Comparison of ENCODE assay signal across 25 cellular contexts in the genomic region with DNA sequence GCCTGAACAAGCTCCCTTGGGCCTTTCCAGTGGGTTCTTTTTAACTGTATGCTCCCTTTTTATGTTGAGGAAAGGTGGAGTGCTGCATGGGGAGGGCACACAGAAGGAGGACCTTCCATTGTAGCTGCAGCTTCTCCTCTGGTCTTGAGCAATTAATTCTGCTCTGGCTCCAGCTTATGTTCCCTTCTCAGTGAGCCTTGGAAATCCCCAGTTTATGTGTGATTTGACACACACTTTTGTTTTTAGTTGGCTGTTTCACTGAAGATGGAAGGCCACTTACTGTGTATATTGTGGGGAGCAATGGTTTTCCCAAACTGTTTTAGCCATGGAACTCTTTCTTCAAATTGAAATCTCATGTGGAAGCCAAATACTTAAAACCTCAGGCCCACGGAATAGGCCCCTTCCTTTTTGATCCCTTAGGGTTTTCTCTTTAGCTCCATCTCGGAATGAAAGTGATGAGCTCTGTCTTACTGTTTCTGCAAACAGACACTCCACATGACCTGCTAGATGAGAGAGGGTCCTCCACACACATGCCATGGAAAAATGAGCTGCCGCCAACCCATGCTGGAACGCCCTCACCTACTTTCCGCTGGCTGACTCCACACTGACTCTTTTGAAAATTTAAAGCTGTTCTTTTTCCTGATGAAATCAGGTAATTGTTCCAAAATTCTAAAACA.
A peak's percentile ranks its signal among the peaks of the same experiment; 100 is the strongest.
DNase-seq lines count a peak whose midpoint lies in the region; ATAC-seq and TF ChIP-seq lines count a peak whose summit lies in the region.
"Had no signal": no experiment of that assay in that cellular context is flagged by ENCODE, and none has a peak within 500 bp of the region (broad histone marks: within the 10 kb centered on the region; RNA-seq: fewer than 3 reads in every experiment).

No MANE protein-coding gene starts in this region.

- CTCF ChIA-PET in activated CD4-positive, alpha-beta memory T cell treated with anti-CD3 and anti-CD28 coated beads, Interleukin-2, amount 10 ng/mL, durations not matched to agents 7 days and 5 days (lab: Charles Lee), result no interaction called here

- no peak overlapping the region for H4K91ac ChIP-seq in neuronal stem cell (ENCODE audit: low read depth, low read length, poor library complexity)

- H2AFZ ChIP-seq in OCI-LY3 (ENCODE audit: low read depth, low read length), result no peak overlapping the region
- no peak overlapping the region for H2AFZ ChIP-seq in neuronal stem cell (ENCODE audit: low read length)
- H2AFZ ChIP-seq: GM23248, neural progenitor cell had no signal

- ATAC-seq in GM18868 (IDR thresholded peaks at IDR 0.05; ENCODE audit: unreplicated experiment) (peak; percentile 58), HG02642 (IDR thresholded peaks at IDR 0.05; ENCODE audit: poor library complexity, unreplicated experiment) (peak; percentile 74), GM21528 (IDR thresholded peaks at IDR 0.05; ENCODE audit: low FRiP score, unreplicated experiment) (no peak)

- H3K79me2 ChIP-seq in OCI-LY3 (ENCODE audit: low read length), result no peaks in the 10 kb centered on the region

- no peaks in the 10 kb centered on the region for H3K9me3 ChIP-seq in OCI-LY3 (ENCODE audit: insufficient read depth, low read length)
- no peaks in the 10 kb centered on the region for H3K9me3 ChIP-seq in neuronal stem cell (replicated peaks in 1 of 2; ENCODE audit: control insufficient read depth in 2 of 2, insufficient read depth in 1 of 2, low read depth in 1 of 2, low read length in 2 of 2)
- H3K9me3 ChIP-seq: adrenal gland, tibial nerve had no signal

- H3K4me1 ChIP-seq in OCI-LY3 (ENCODE audit: low read length) (peaks cover 22% of the 10 kb centered on the region), neuronal stem cell (ENCODE audit: control insufficient read depth in 2 of 2, insufficient read depth in 1 of 2, low read depth in 1 of 2, low read length in 2 of 2) (peaks cover 0 to 2% of the 10 kb centered on the region in 2 donors)
- H3K4me1 ChIP-seq: adrenal gland, neural progenitor cell had no signal

- DNase-seq in GM06990 (ENCODE audit: extremely low read depth, insufficient read length) (peak; percentile 16), neuronal stem cell (ENCODE audit: low spot score) (no peak)
- no peak for DNase-seq in stimulated activated CD8-positive, alpha-beta memory T cell treated with anti-CD3 and anti-CD28 coated beads, Interleukin-4, amount 100 ng/mL, for 48 hours
- no peak for DNase-seq in activated CD4-positive, alpha-beta memory T cell treated with anti-CD3 and anti-CD28 coated beads, Interleukin-2, amount 10 ng/mL, durations not matched to agents 7 days and 5 days
- DNase-seq: adrenal gland; DMS 273 treated with DMSO at 0.1 percent for 48 hours; dorsolateral prefrontal cortex; GM23248; Kasumi-1; midbrain; NCI-H1105; NCI-H526 treated with DMSO at 0.1 percent for 48 hours; OCI-M1; SIG-M5; stimulated activated CD4-positive, alpha-beta T cell treated with anti-CD3 and anti-CD28 coated beads, Interleukin-15, amount 100 ng/mL, for 24 hours; stimulated activated naive CD4-positive, alpha-beta T cell had no signal

- no peak overlapping the region for H3K27ac Mint-ChIP-seq in activated CD4-positive, alpha-beta memory T cell treated with anti-CD3 and anti-CD28 coated beads, Interleukin-2, amount 10 ng/mL, durations not matched to agents 7 days and 5 days
- H3K27ac Mint-ChIP-seq: activated T-helper 2 cell treated with anti-CD3 and anti-CD28 coated beads, Interferon-gamma antibody, Interleukin-2, Interleukin-4, amounts not matched to agents 10 μg/mL and 5 μg/mL and 100 μg/mL, durations not matched to agents 14 hours and 24 hours and 36 hours; CD14-positive monocyte had no signal

- no peak overlapping the region for H2BK120ac ChIP-seq in neuronal stem cell (ENCODE audit: low read depth, low read length)

- no peaks in the 10 kb centered on the region for H3K4me1 Mint-ChIP-seq in activated CD4-positive, alpha-beta memory T cell treated with anti-CD3 and anti-CD28 coated beads, Interleukin-2, amount 10 ng/mL, durations not matched to agents 7 days and 5 days
- H3K4me1 Mint-ChIP-seq: CD14-positive monocyte, neural progenitor cell had no signal

- H3K36me3 ChIP-seq in GM06990 (ENCODE audit: control insufficient read depth, insufficient read depth, low read length) (no peaks in the 10 kb centered on the region), OCI-LY3 (replicated peaks; ENCODE audit: low read depth, low read length) (no peaks in the 10 kb centered on the region), neuronal stem cell (replicated peaks in 1 of 2; ENCODE audit: control insufficient read depth in 2 of 2, insufficient read depth in 2 of 2, low read length in 2 of 2) (no peaks in the 10 kb centered on the region)
- H3K36me3 ChIP-seq: adrenal gland, neural progenitor cell, tibial nerve had no signal

- H2BK12ac ChIP-seq in neuronal stem cell (ENCODE audit: low read length), result no peak overlapping the region

- peak overlapping the region; percentile 56 for H3K4me2 ChIP-seq in OCI-LY3 (ENCODE audit: low read length)
- H3K4me2 ChIP-seq in neuronal stem cell (ENCODE audit: insufficient read depth, low read length, poor library complexity, severe bottlenecking), result no peak overlapping the region
- H3K4me2 ChIP-seq: neural progenitor cell had no signal

- H3K23ac ChIP-seq in neuronal stem cell (ENCODE audit: low read depth, low read length, poor library complexity), result no peak overlapping the region

- no CpG with 5 or more reads among the region's 5 CpGs for WGBS in neuronal stem cell (ENCODE audit: extremely low coverage in 2 of 2, insufficient read length in 2 of 2, insufficient replicate concordance in 1 of 2), 2 donors

- POLR2A ChIA-PET in activated CD4-positive, alpha-beta memory T cell treated with anti-CD3 and anti-CD28 coated beads, Interleukin-2, amount 10 ng/mL, durations not matched to agents 7 days and 5 days (lab: Charles Lee), result no interaction called here

- H3K79me1 ChIP-seq in neuronal stem cell (ENCODE audit: low read depth, low read length), result no peaks in the 10 kb centered on the region

- H3K9me3 Mint-ChIP-seq in activated CD4-positive, alpha-beta memory T cell treated with anti-CD3 and anti-CD28 coated beads, Interleukin-2, amount 10 ng/mL, durations not matched to agents 7 days and 5 days, result no peaks in the 10 kb centered on the region
- H3K9me3 Mint-ChIP-seq: activated T-helper 2 cell treated with anti-CD3 and anti-CD28 coated beads, Interferon-gamma antibody, Interleukin-2, Interleukin-4, amounts not matched to agents 10 μg/mL and 5 μg/mL and 100 μg/mL, durations not matched to agents 14 hours and 24 hours and 36 hours; T-helper 1 cell treated with Interleukin-12 subunit alpha and Interleukin-12 subunit beta and Interleukin-4 antibody, amounts not matched to agents 30 μg/mL and 1 μg/mL, for 36 hours had no signal

- no peak overlapping the region for H2BK15ac ChIP-seq in neuronal stem cell (ENCODE audit: low read length)

- no peaks in the 10 kb centered on the region for H3K36me3 Mint-ChIP-seq in activated CD4-positive, alpha-beta memory T cell treated with anti-CD3 and anti-CD28 coated beads, Interleukin-2, amount 10 ng/mL, durations not matched to agents 7 days and 5 days (ENCODE audit: low read depth)
- H3K36me3 Mint-ChIP-seq: CD14-positive monocyte, neural progenitor cell had no signal

- no peak overlapping the region; the same call in 1 of the 2 replicates for H3K9ac ChIP-seq in OCI-LY3 (ENCODE audit: low read length)
- H3K9ac ChIP-seq in neuronal stem cell (ENCODE audit: low read depth, low read length, poor library complexity), result no peak overlapping the region
- H3K9ac ChIP-seq: GM23248, neural progenitor cell had no signal

- H3K27me3 ChIP-seq in GM06990 (replicated peaks; ENCODE audit: control insufficient read depth, insufficient read depth, low read length), result no peaks in the 10 kb centered on the region
- H3K27me3 ChIP-seq in OCI-LY3 (ENCODE audit: low read depth, low read length), result peaks cover 11% of the 10 kb centered on the region; the same call in 1 of the 2 replicates
- peaks cover 0 to 4% (median 0%) of the 10 kb centered on the region in 3 experiments for H3K27me3 ChIP-seq in neuronal stem cell (ENCODE audit: control insufficient read depth in 3 of 3, insufficient read depth in 3 of 3, low read depth in 1 of 3, low read length in 3 of 3)
- H3K27me3 ChIP-seq: neural progenitor cell, tibial nerve had no signal

- H3K4me3 ChIP-seq in GM06990 (replicated peaks; ENCODE audit: low read depth, low read length), result no peak overlapping the region
- H3K4me3 ChIP-seq in OCI-LY3 (ENCODE audit: low read length), result no peak overlapping the region
- H3K4me3 ChIP-seq in neuronal stem cell (ENCODE audit: low read length in 2 of 2), result no peak overlapping the region
- H3K4me3 ChIP-seq: adrenal gland, dorsolateral prefrontal cortex, GM23248, neural progenitor cell, tibial nerve had no signal

- H3K27me3 Mint-ChIP-seq in activated CD4-positive, alpha-beta memory T cell treated with anti-CD3 and anti-CD28 coated beads, Interleukin-2, amount 10 ng/mL, durations not matched to agents 7 days and 5 days, result peaks cover 18% of the 10 kb centered on the region

- H3K27ac ChIP-seq in OCI-LY3 (ENCODE audit: low read length) (peak overlapping the region; percentile 6; the same call in 1 of the 2 replicates), neuronal stem cell (replicated peaks; ENCODE audit: low read length) (no peak overlapping the region)
- H3K27ac ChIP-seq: adrenal gland, dorsolateral prefrontal cortex, GM23248, neural progenitor cell, tibial nerve had no signal

- no peak overlapping the region for H2AK5ac ChIP-seq in neuronal stem cell (ENCODE audit: low read depth, low read length)

- no peak overlapping the region for H3K14ac ChIP-seq in neuronal stem cell (ENCODE audit: low read length)

- no peak overlapping the region for H3K4me3 Mint-ChIP-seq in activated CD4-positive, alpha-beta memory T cell treated with anti-CD3 and anti-CD28 coated beads, Interleukin-2, amount 10 ng/mL, durations not matched to agents 7 days and 5 days
- H3K4me3 Mint-ChIP-seq: CD14-positive monocyte; neural progenitor cell; T-helper 1 cell treated with Interleukin-12 subunit alpha and Interleukin-12 subunit beta and Interleukin-4 antibody, amounts not matched to agents 30 μg/mL and 1 μg/mL, for 36 hours had no signal

- no peak for TF ChIP-seq CTCF in GM06990 (IDR thresholded peaks at IDR 0.05; ENCODE audit: insufficient read depth, low read length, poor library complexity, severe bottlenecking)
- no peak for TF ChIP-seq CTCF in OCI-LY3 (IDR thresholded peaks at IDR 0.05; ENCODE audit: low read depth, low read length)

- no peak overlapping the region for H2BK5ac ChIP-seq in neuronal stem cell (ENCODE audit: low read length)

- no peak overlapping the region for H4K8ac ChIP-seq in neuronal stem cell (ENCODE audit: low read depth, low read length)

- no peak overlapping the region for H3K4ac ChIP-seq in neuronal stem cell (ENCODE audit: low read length)

- no peak overlapping the region for H3K18ac ChIP-seq in neuronal stem cell (ENCODE audit: low read length)

- H4K20me1 ChIP-seq in OCI-LY3 (ENCODE audit: insufficient read depth, low read length), result no peaks in the 10 kb centered on the region
